In the genomic region with DNA sequence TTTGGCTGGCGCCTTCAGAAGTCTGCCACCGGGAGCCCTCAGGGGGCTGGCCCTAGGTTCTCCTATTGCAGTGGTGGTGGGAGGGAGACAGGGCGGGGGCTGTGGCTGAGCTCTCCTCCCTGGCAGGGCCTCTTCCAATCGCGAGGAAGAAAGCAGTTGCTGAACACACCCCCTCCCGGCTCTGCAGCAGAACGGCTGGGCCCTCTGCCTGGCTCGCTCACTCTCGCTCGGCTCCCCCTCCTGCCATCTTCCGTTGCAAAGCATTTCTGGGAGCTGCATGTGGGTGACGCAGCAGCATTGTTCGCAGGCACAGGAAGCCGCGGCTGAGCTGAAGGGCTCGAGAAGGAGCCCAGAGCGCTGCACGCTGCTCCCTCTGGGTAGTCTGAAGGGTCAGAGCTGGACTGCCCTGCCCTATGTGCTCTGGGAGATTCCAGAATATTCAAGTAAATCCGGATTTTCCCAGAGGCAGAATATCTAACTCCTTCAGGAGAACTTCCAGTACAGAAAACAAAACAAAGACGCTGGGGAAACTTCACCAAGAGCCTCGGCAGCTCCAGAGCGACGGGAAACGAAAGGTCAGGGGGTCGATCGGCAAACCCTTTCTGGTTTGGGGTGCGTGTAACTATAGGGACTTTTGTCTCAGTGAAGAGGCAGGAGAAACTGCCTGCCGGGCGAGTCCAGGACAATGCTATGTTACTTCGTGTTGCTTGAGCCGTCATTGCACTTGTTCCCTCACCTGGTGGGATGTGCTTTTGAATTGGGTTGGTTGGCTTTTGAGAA, we compare ENCODE assay signal across 7 cellular contexts. TPM values are rescaled to one million over a fixed set of nuclear protein-coding genes. Genes with fewer than 3 reads are reported as not detected.
DNase-seq lines count a peak whose midpoint lies in the region; ATAC-seq and TF ChIP-seq lines count a peak whose summit lies in the region.

No MANE protein-coding gene starts in this region.

- no peaks in the 10 kb centered on the region for H3K9me2 ChIP-seq in hepatocyte (replicated peaks; ENCODE audit: insufficient read depth)

- peak overlapping the region; percentile 41 for H3K4me3 ChIP-seq in hepatocyte

- no peak overlapping the region for H2AFZ ChIP-seq in hepatocyte

- peaks cover 34% of the 10 kb centered on the region for H4K20me1 ChIP-seq in hepatocyte (ENCODE audit: insufficient read depth, poor library complexity, severe bottlenecking)

- DNase-seq in NCI-H2029 treated with DMSO at 0.1 percent for 48 hours (lab: John Stamatoyannopoulos, UW): peak; percentile 97
- DNase-seq in T1000 (lab: John Stamatoyannopoulos, UW): peak; percentile 97
- DNase-seq in astrocyte of the hippocampus (ENCODE audit: low read depth, low spot score): peak; percentile 99
- peak; percentile 98 for DNase-seq in hepatocyte (ENCODE audit: low spot score)
- DNase-seq in renal cortical epithelial cell (ENCODE audit: low read depth): peak; percentile 97

- no peak for TF ChIP-seq CTCF in hepatocyte (IDR thresholded peaks at IDR 0.05; ENCODE audit: poor library complexity)

- H3K4me2 ChIP-seq in hepatocyte: peak overlapping the region; percentile 81

- H3K9me3 ChIP-seq in hepatocyte (ENCODE audit: low read depth): no peaks in the 10 kb centered on the region

- H3K79me2 ChIP-seq in hepatocyte: peaks cover 68% of the 10 kb centered on the region

- H3K36me3 ChIP-seq in hepatocyte (replicated peaks; ENCODE audit: insufficient read depth, low read depth): no peaks in the 10 kb centered on the region

- no peaks in the 10 kb centered on the region for H3K27me3 ChIP-seq in hepatocyte

- peak; percentile 63 for ATAC-seq in GM18508 (IDR thresholded peaks at IDR 0.05; ENCODE audit: insufficient read depth, unreplicated experiment)
- peak; percentile 82 for ATAC-seq in HG02981 (IDR thresholded peaks at IDR 0.05; ENCODE audit: unreplicated experiment)

- WGBS in hepatocyte (ENCODE audit: low lambda C conversion rate, missing lambda C conversion rate): 1% methylated on average over 30 of the region's 31 CpGs

- peaks cover 32% of the 10 kb centered on the region for H3K4me1 ChIP-seq in hepatocyte (ENCODE audit: insufficient read depth)

- H3K27ac ChIP-seq in hepatocyte: peak overlapping the region; percentile 95

RNA-seq across cellular contexts. Expression of gene GRK2, which starts 26.3 kb away (rescaled TPM):
- total RNA-seq in hepatocyte (41.4 and 57.3 TPM in 2 replicates), renal cortical epithelial cell (32.3 and 71.8 TPM in 2 replicates)
- polyA plus RNA-seq in hepatocyte: 59.6 and 64.1 TPM in 2 replicates

RNA-seq across cellular contexts. Expression of gene ANKRD13D, which starts 49.1 kb away (rescaled TPM):
- total RNA-seq in hepatocyte: 22.1 and 25.3 TPM in 2 replicates
- polyA plus RNA-seq in hepatocyte: 43.9 and 49.5 TPM in 2 replicates
- 29.0 and 38.9 TPM in 2 replicates for total RNA-seq in renal cortical epithelial cell

Comparison
In these comparisons a context has a peak if more than half of its experiments do, and no peak if none do; other contexts are left out.
1. Peak in every context shown above with its lines: DNase-seq, ATAC-seq, H3K4me3 ChIP-seq and H3K27ac ChIP-seq.